Comparison of ENCODE assay signal across 15 cellular contexts in genomic region chr20:20505554-20505953, GRCh38.
DNase-seq lines count a peak whose midpoint lies in the region; ATAC-seq, FAIRE-seq and TF ChIP-seq lines count a peak whose summit lies in the region.
"Had no signal": no experiment of that assay in that cellular context is flagged by ENCODE, and none has a peak within 500 bp of the region (broad histone marks: within the 10 kb centered on the region; RNA-seq: fewer than 3 reads in every experiment).

No MANE protein-coding gene starts in this region.

- H3K27ac Mint-ChIP-seq in activated T-helper 1 cell treated with anti-CD3 and anti-CD28 coated beads, Interleukin-12 subunit alpha, Interleukin-12 subunit beta, Interleukin-2, Interleukin-4 antibody, amounts not matched to agents 30 ng/mL and 10 ng/mL and 1 ng/mL, durations not matched to agents 14 hours and 24 hours and 36 hours, result no peak overlapping the region
- no peak overlapping the region for H3K27ac Mint-ChIP-seq in CD8-positive, alpha-beta T cell
- H3K27ac Mint-ChIP-seq: activated CD4-positive, alpha-beta memory T cell treated with anti-CD3 and anti-CD28 coated beads, Interleukin-2, amount 10 ng/mL, durations not matched to agents 7 days and 5 days; CD4-positive, CD25-positive, alpha-beta regulatory T cell had no signal

- peaks cover 7 to 36% of the 10 kb centered on the region in 2 donors for H3K36me3 ChIP-seq in neuronal stem cell (replicated peaks in 1 of 2; ENCODE audit: control insufficient read depth in 2 of 2, insufficient read depth in 2 of 2, low read length in 2 of 2)
- H3K36me3 ChIP-seq in CD8-positive, alpha-beta T cell (ENCODE audit: insufficient read depth, low read length), result peaks cover 5% of the 10 kb centered on the region

- no peak overlapping the region for H2BK5ac ChIP-seq in neuronal stem cell (ENCODE audit: low read length)

- no peak for TF ChIP-seq CTCF in dorsolateral prefrontal cortex (IDR thresholded peaks at IDR 0.05 in 54 of 56, conservative IDR thresholded peaks at IDR 0.05 in 2 of 56; ENCODE audit: low read depth in 1 of 56, partially characterized antibody in 56 of 56)
- no peak for TF ChIP-seq CTCF in CD8-positive, alpha-beta T cell (IDR thresholded peaks at IDR 0.05)

- H3K4me3 ChIP-seq in dorsolateral prefrontal cortex (no peak overlapping the region), neuronal stem cell (ENCODE audit: low read length in 2 of 2) (no peak overlapping the region)
- H3K4me3 ChIP-seq in CD8-positive, alpha-beta T cell (ENCODE audit: low read depth, low read length), result no peak overlapping the region
- H3K4me3 ChIP-seq: coronary artery, right atrium auricular region had no signal

- DNase-seq in GM18507 (ENCODE audit: extremely low spot score, insufficient read length, low read depth), result no peak
- DNase-seq in activated T-helper 1 cell treated with anti-CD3 and anti-CD28 coated beads, Interleukin-12 subunit alpha, Interleukin-12 subunit beta, Interleukin-2, Interleukin-4 antibody, amounts not matched to agents 30 ng/mL and 10 ng/mL and 1 ng/mL, durations not matched to agents 14 hours and 24 hours and 36 hours (ENCODE audit: low spot score), result no peak
- DNase-seq in dorsolateral prefrontal cortex, result no peak
- DNase-seq in neuronal stem cell (ENCODE audit: low spot score), result no peak
- DNase-seq in CD8-positive, alpha-beta T cell, result no peak
- DNase-seq: activated CD4-positive, alpha-beta memory T cell treated with anti-CD3 and anti-CD28 coated beads, Interleukin-2, amount 10 ng/mL, durations not matched to agents 7 days and 5 days; amniotic stem cell; NCI-H1694 treated with DMSO at 0.1 percent for 48 hours had no signal

- H3K9me3 Mint-ChIP-seq in activated T-helper 1 cell treated with anti-CD3 and anti-CD28 coated beads, Interleukin-12 subunit alpha, Interleukin-12 subunit beta, Interleukin-2, Interleukin-4 antibody, amounts not matched to agents 30 ng/mL and 10 ng/mL and 1 ng/mL, durations not matched to agents 14 hours and 24 hours and 36 hours, result peaks cover 4% of the 10 kb centered on the region
- no peaks in the 10 kb centered on the region for H3K9me3 Mint-ChIP-seq in CD8-positive, alpha-beta T cell
- H3K9me3 Mint-ChIP-seq: activated CD4-positive, alpha-beta memory T cell treated with anti-CD3 and anti-CD28 coated beads, Interleukin-2, amount 10 ng/mL, durations not matched to agents 7 days and 5 days; CD4-positive, CD25-positive, alpha-beta regulatory T cell had no signal

- WGBS in neuronal stem cell (ENCODE audit: extremely low coverage in 2 of 2, insufficient read length in 2 of 2, insufficient replicate concordance in 1 of 2), 2 donors, result no CpG with 5 or more reads among the region's 2 CpGs

- no peak overlapping the region for H3K4ac ChIP-seq in neuronal stem cell (ENCODE audit: low read length)

- peak overlapping the region; percentile 28 for H3K4me3 Mint-ChIP-seq in activated T-helper 1 cell treated with anti-CD3 and anti-CD28 coated beads, Interleukin-12 subunit alpha, Interleukin-12 subunit beta, Interleukin-2, Interleukin-4 antibody, amounts not matched to agents 30 ng/mL and 10 ng/mL and 1 ng/mL, durations not matched to agents 14 hours and 24 hours and 36 hours
- H3K4me3 Mint-ChIP-seq in CD8-positive, alpha-beta T cell, result no peak overlapping the region
- H3K4me3 Mint-ChIP-seq: activated CD4-positive, alpha-beta memory T cell treated with anti-CD3 and anti-CD28 coated beads, Interleukin-2, amount 10 ng/mL, durations not matched to agents 7 days and 5 days; CD4-positive, CD25-positive, alpha-beta regulatory T cell had no signal

- CTCF ChIA-PET in CD8-positive, alpha-beta T cell (lab: Charles Lee), result no interaction called here

- peaks cover 3 to 5% of the 10 kb centered on the region in 2 donors for H3K4me1 ChIP-seq in neuronal stem cell (ENCODE audit: control insufficient read depth in 2 of 2, insufficient read depth in 1 of 2, low read depth in 1 of 2, low read length in 2 of 2)
- no peaks in the 10 kb centered on the region for H3K4me1 ChIP-seq in CD8-positive, alpha-beta T cell (ENCODE audit: insufficient read depth, low read length)
- H3K4me1 ChIP-seq: right atrium auricular region had no signal

- H3K9me3 ChIP-seq in neuronal stem cell (replicated peaks in 1 of 2; ENCODE audit: control insufficient read depth in 2 of 2, insufficient read depth in 1 of 2, low read depth in 1 of 2, low read length in 2 of 2), result peaks cover 0 to 4% of the 10 kb centered on the region in 2 donors
- H3K9me3 ChIP-seq in CD8-positive, alpha-beta T cell (ENCODE audit: low read length), result no peaks in the 10 kb centered on the region
- H3K9me3 ChIP-seq: right atrium auricular region had no signal

- H3K36me3 Mint-ChIP-seq in activated T-helper 1 cell treated with anti-CD3 and anti-CD28 coated beads, Interleukin-12 subunit alpha, Interleukin-12 subunit beta, Interleukin-2, Interleukin-4 antibody, amounts not matched to agents 30 ng/mL and 10 ng/mL and 1 ng/mL, durations not matched to agents 14 hours and 24 hours and 36 hours (ENCODE audit: low read depth), result peaks cover 45% of the 10 kb centered on the region
- peaks cover 70% of the 10 kb centered on the region for H3K36me3 Mint-ChIP-seq in CD8-positive, alpha-beta T cell

- H3K18ac ChIP-seq in neuronal stem cell (ENCODE audit: low read length), result no peak overlapping the region

- ATAC-seq in GM19372 (IDR thresholded peaks at IDR 0.05; ENCODE audit: low read depth, unreplicated experiment), result peak; percentile 61
- peak; percentile 76 for ATAC-seq in HG03139 (IDR thresholded peaks at IDR 0.05; ENCODE audit: unreplicated experiment)
- ATAC-seq in HG02938 (IDR thresholded peaks at IDR 0.05; ENCODE audit: unreplicated experiment), result no peak
- no peak for ATAC-seq in CD8-positive, alpha-beta T cell
- ATAC-seq: HepG2 had no signal

- H3K27ac ChIP-seq in dorsolateral prefrontal cortex, result no peak overlapping the region
- no peak overlapping the region for H3K27ac ChIP-seq in neuronal stem cell (replicated peaks; ENCODE audit: low read length)
- no peak overlapping the region for H3K27ac ChIP-seq in CD8-positive, alpha-beta T cell (ENCODE audit: low read depth, low read length)
- H3K27ac ChIP-seq: coronary artery, right atrium auricular region had no signal

- no peak overlapping the region for H4K8ac ChIP-seq in neuronal stem cell (ENCODE audit: low read depth, low read length)

- H2AK5ac ChIP-seq in neuronal stem cell (ENCODE audit: low read depth, low read length), result no peak overlapping the region

- H3K79me1 ChIP-seq in neuronal stem cell (ENCODE audit: low read depth, low read length), result no peaks in the 10 kb centered on the region

- H3K4me2 ChIP-seq in neuronal stem cell (ENCODE audit: insufficient read depth, low read length, poor library complexity, severe bottlenecking), result no peak overlapping the region

- no peak overlapping the region for H4K91ac ChIP-seq in neuronal stem cell (ENCODE audit: low read depth, low read length, poor library complexity)

- no peak overlapping the region for H2BK12ac ChIP-seq in neuronal stem cell (ENCODE audit: low read length)

- FAIRE-seq in GM18507 (lab: Jason Lieb, UNC), result peak; percentile 78
- FAIRE-seq: HepG2 had no signal

- no peak overlapping the region for H2AFZ ChIP-seq in neuronal stem cell (ENCODE audit: low read length)

- no peak overlapping the region for H3K9ac ChIP-seq in neuronal stem cell (ENCODE audit: low read depth, low read length, poor library complexity)

- no peak overlapping the region for H3K23ac ChIP-seq in neuronal stem cell (ENCODE audit: low read depth, low read length, poor library complexity)

- no peaks in the 10 kb centered on the region for H3K27me3 Mint-ChIP-seq in activated T-helper 1 cell treated with anti-CD3 and anti-CD28 coated beads, Interleukin-12 subunit alpha, Interleukin-12 subunit beta, Interleukin-2, Interleukin-4 antibody, amounts not matched to agents 30 ng/mL and 10 ng/mL and 1 ng/mL, durations not matched to agents 14 hours and 24 hours and 36 hours (ENCODE audit: insufficient read depth)
- H3K27me3 Mint-ChIP-seq in CD8-positive, alpha-beta T cell (ENCODE audit: low read depth), result no peaks in the 10 kb centered on the region
- H3K27me3 Mint-ChIP-seq: activated CD4-positive, alpha-beta memory T cell treated with anti-CD3 and anti-CD28 coated beads, Interleukin-2, amount 10 ng/mL, durations not matched to agents 7 days and 5 days; CD4-positive, CD25-positive, alpha-beta regulatory T cell had no signal

- intact Hi-C loops in activated T-helper 1 cell treated with anti-CD3 and anti-CD28 coated beads, Interleukin-12 subunit alpha, Interleukin-12 subunit beta, Interleukin-2, Interleukin-4 antibody, amounts not matched to agents 30 ng/mL and 10 ng/mL and 1 ng/mL, durations not matched to agents 14 hours and 24 hours and 36 hours (cut with micrococcal nuclease), result loop anchor here (1.0 kb wide), 2 partner anchors 8 to 14 kb away; no protein-coding TSS in a partner anchor
- intact Hi-C loops in dorsolateral prefrontal cortex (cut with DNase I), result no loop called here
- intact Hi-C loops in CD8-positive, alpha-beta T cell (cut with DNase I, micrococcal nuclease), result no loop called here

- no peak overlapping the region for H2BK15ac ChIP-seq in neuronal stem cell (ENCODE audit: low read length)

- no peaks in the 10 kb centered on the region for H3K27me3 ChIP-seq in dorsolateral prefrontal cortex
- H3K27me3 ChIP-seq in neuronal stem cell (ENCODE audit: control insufficient read depth in 3 of 3, insufficient read depth in 3 of 3, low read depth in 1 of 3, low read length in 3 of 3), result no peaks in the 10 kb centered on the region
- no peaks in the 10 kb centered on the region for H3K27me3 ChIP-seq in CD8-positive, alpha-beta T cell (ENCODE audit: insufficient read depth, low read length)
- H3K27me3 ChIP-seq: right atrium auricular region had no signal

- no peak overlapping the region for H2BK120ac ChIP-seq in neuronal stem cell (ENCODE audit: low read depth, low read length)

- H3K14ac ChIP-seq in neuronal stem cell (ENCODE audit: low read length), result no peak overlapping the region

- H3K4me1 Mint-ChIP-seq in activated T-helper 1 cell treated with anti-CD3 and anti-CD28 coated beads, Interleukin-12 subunit alpha, Interleukin-12 subunit beta, Interleukin-2, Interleukin-4 antibody, amounts not matched to agents 30 ng/mL and 10 ng/mL and 1 ng/mL, durations not matched to agents 14 hours and 24 hours and 36 hours (ENCODE audit: low read depth), result peaks cover 39% of the 10 kb centered on the region
- H3K4me1 Mint-ChIP-seq in CD8-positive, alpha-beta T cell (ENCODE audit: low read depth), result no peaks in the 10 kb centered on the region

- POLR2A ChIA-PET in CD8-positive, alpha-beta T cell (lab: Charles Lee), result no interaction called here

Comparison
In these comparisons a context has a peak if more than half of its experiments do, and no peak if none do; other contexts are left out.
1. ATAC-seq: peak in GM19372 (single experiment) and HG03139 (single experiment); none in HG02938 (single experiment) and CD8-positive, alpha-beta T cell (single experiment).